Comparison of ENCODE assay signal across 1 cellular context in genomic region chr1:234601217-234602017, GRCh38.
TF ChIP-seq lines count a peak whose summit lies in the region.

No MANE protein-coding gene starts in this region.

TF ChIP-seq in HepG2, 621 proteins besides CTCF, POLR2A, EP300 and RAD21 (continued from another document and continues in another):
- TF ChIP-seq, protein P1, sequence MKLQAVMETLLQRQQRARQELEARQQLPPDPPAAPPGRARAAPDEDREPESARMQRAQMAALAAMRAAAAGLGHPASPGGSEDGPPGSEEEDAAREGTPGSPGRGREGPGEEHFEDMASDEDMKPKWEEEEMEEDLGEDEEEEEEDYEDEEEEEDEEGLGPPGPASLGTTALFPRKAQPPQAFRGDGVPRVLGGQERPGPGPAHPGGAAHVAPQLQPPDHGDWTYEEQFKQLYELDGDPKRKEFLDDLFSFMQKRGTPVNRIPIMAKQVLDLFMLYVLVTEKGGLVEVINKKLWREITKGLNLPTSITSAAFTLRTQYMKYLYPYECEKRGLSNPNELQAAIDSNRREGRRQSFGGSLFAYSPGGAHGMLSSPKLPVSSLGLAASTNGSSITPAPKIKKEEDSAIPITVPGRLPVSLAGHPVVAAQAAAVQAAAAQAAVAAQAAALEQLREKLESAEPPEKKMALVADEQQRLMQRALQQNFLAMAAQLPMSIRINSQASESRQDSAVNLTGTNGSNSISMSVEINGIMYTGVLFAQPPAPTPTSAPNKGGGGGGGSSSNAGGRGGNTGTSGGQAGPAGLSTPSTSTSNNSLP (IDR thresholded peaks at IDR 0.05; ENCODE audit: low read depth, low read length), result no peak
- no peak for TF ChIP-seq ZNF512B (CRISPR knock-in tag; IDR thresholded peaks at IDR 0.05; ENCODE audit: borderline replicate concordance)
- no peak for TF ChIP-seq NFE2L2 (IDR thresholded peaks at IDR 0.05; ENCODE audit: low read length)
- no peak for TF ChIP-seq ATF2 (CRISPR knock-in tag; IDR thresholded peaks at IDR 0.05)
- no peak for TF ChIP-seq ZNF280B (CRISPR knock-in tag; IDR thresholded peaks at IDR 0.05; ENCODE audit: borderline replicate concordance)
- TF ChIP-seq NCOA5 (CRISPR knock-in tag; IDR thresholded peaks at IDR 0.05), result no peak
- no peak for TF ChIP-seq TSC22D2 (CRISPR knock-in tag; IDR thresholded peaks at IDR 0.05; ENCODE audit: borderline replicate concordance)
- TF ChIP-seq ZNF275 (CRISPR knock-in tag; IDR thresholded peaks at IDR 0.05; ENCODE audit: borderline replicate concordance), result no peak
- no peak for TF ChIP-seq FOXO1 (CRISPR knock-in tag; IDR thresholded peaks at IDR 0.05)
- TF ChIP-seq HMG20A (CRISPR knock-in tag; IDR thresholded peaks at IDR 0.05; ENCODE audit: borderline replicate concordance), result peak; percentile 29; the same call in 1 of the 2 replicates
- TF ChIP-seq, protein P2, sequence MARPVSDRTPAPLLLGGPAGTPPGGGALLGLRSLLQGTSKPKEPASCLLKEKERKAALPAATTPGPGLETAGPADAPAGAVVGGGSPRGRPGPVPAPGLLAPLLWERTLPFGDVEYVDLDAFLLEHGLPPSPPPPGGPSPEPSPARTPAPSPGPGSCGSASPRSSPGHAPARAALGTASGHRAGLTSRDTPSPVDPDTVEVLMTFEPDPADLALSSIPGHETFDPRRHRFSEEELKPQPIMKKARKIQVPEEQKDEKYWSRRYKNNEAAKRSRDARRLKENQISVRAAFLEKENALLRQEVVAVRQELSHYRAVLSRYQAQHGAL (CRISPR knock-in tag; IDR thresholded peaks at IDR 0.05; ENCODE audit: not compliant biosample characterization), result no peak
- peak; percentile 15; the same call in 1 of the 2 replicates for TF ChIP-seq SMC3 (IDR thresholded peaks at IDR 0.05; ENCODE audit: low read length)
- TF ChIP-seq, protein P3, sequence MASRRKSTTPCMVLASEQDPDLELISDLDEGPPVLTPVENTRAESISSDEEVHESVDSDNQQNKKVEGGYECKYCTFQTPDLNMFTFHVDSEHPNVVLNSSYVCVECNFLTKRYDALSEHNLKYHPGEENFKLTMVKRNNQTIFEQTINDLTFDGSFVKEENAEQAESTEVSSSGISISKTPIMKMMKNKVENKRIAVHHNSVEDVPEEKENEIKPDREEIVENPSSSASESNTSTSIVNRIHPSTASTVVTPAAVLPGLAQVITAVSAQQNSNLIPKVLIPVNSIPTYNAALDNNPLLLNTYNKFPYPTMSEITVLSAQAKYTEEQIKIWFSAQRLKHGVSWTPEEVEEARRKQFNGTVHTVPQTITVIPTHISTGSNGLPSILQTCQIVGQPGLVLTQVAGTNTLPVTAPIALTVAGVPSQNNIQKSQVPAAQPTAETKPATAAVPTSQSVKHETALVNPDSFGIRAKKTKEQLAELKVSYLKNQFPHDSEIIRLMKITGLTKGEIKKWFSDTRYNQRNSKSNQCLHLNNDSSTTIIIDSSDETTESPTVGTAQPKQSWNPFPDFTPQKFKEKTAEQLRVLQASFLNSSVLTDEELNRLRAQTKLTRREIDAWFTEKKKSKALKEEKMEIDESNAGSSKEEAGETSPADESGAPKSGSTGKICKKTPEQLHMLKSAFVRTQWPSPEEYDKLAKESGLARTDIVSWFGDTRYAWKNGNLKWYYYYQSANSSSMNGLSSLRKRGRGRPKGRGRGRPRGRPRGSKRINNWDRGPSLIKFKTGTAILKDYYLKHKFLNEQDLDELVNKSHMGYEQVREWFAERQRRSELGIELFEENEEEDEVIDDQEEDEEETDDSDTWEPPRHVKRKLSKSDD (CRISPR knock-in tag; IDR thresholded peaks at IDR 0.05; ENCODE audit: low read depth), result no peak
- no peak for TF ChIP-seq ZNF333 (CRISPR knock-in tag; IDR thresholded peaks at IDR 0.05; ENCODE audit: borderline replicate concordance)
- no peak for TF ChIP-seq SOX6 (IDR thresholded peaks at IDR 0.05)
- TF ChIP-seq SOX6 (CRISPR knock-in tag; IDR thresholded peaks at IDR 0.05), result 0 out of 2 replicates have a peak, but pooled peaks have one; percentile 12
- no peak for TF ChIP-seq HOXD1 (CRISPR knock-in tag; IDR thresholded peaks at IDR 0.05)
- no peak for TF ChIP-seq ZNF552 (CRISPR knock-in tag; IDR thresholded peaks at IDR 0.05; ENCODE audit: borderline replicate concordance)
- no peak for TF ChIP-seq JUND (CRISPR knock-in tag; IDR thresholded peaks at IDR 0.05)
- no peak for TF ChIP-seq USF2 (IDR thresholded peaks at IDR 0.05; ENCODE audit: low read depth, low read length)
- no peak for TF ChIP-seq USF2 (CRISPR knock-in tag; IDR thresholded peaks at IDR 0.05; ENCODE audit: borderline replicate concordance)
- no peak for TF ChIP-seq ATAD3A (CRISPR knock-in tag; IDR thresholded peaks at IDR 0.05)
- TF ChIP-seq TBL1XR1 (IDR thresholded peaks at IDR 0.05; ENCODE audit: borderline replicate concordance, low read length, partially characterized antibody), result no peak
- TF ChIP-seq IRF2 (CRISPR knock-in tag; IDR thresholded peaks at IDR 0.05), result no peak
- no peak for TF ChIP-seq ZNF354B (CRISPR knock-in tag; IDR thresholded peaks at IDR 0.05)
- TF ChIP-seq, protein P4, sequence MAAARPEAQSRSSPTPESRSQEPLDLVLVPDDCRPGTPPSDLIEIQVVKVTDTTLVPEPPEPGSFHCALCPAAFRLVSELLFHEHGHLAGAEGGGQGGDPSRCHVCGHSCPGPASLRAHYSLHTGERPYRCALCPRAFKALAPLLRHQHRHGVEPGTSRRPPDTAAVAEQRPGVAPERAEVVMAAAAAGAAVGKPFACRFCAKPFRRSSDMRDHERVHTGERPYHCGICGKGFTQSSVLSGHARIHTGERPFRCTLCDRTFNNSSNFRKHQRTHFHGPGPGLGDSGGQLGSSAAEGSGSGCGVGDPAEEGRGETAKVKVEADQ (CRISPR knock-in tag; IDR thresholded peaks at IDR 0.05; ENCODE audit: borderline replicate concordance), result no peak
- 0 out of 4 replicates have a peak, but pooled peaks of 1 of the 2 experiments have one; percentile 17 for TF ChIP-seq ATF4 (CRISPR knock-in tag; IDR thresholded peaks at IDR 0.05)
- TF ChIP-seq HHEX (CRISPR knock-in tag; IDR thresholded peaks at IDR 0.05), result no peak
- no peak for TF ChIP-seq PAX8 (CRISPR knock-in tag; IDR thresholded peaks at IDR 0.05; ENCODE audit: borderline replicate concordance)
- no peak for TF ChIP-seq THYN1 (CRISPR knock-in tag; IDR thresholded peaks at IDR 0.05; ENCODE audit: borderline replicate concordance, low read depth)
- no peak for TF ChIP-seq ZNF619 (CRISPR knock-in tag; IDR thresholded peaks at IDR 0.05)
- TF ChIP-seq, protein P5, sequence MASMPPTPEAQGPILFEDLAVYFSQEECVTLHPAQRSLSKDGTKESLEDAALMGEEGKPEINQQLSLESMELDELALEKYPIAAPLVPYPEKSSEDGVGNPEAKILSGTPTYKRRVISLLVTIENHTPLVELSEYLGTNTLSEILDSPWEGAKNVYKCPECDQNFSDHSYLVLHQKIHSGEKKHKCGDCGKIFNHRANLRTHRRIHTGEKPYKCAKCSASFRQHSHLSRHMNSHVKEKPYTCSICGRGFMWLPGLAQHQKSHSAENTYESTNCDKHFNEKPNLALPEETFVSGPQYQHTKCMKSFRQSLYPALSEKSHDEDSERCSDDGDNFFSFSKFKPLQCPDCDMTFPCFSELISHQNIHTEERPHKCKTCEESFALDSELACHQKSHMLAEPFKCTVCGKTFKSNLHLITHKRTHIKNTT (CRISPR knock-in tag; IDR thresholded peaks at IDR 0.05), result no peak
- TF ChIP-seq TAF1 (CRISPR knock-in tag; IDR thresholded peaks at IDR 0.05), result no peak
- TF ChIP-seq, protein P6, sequence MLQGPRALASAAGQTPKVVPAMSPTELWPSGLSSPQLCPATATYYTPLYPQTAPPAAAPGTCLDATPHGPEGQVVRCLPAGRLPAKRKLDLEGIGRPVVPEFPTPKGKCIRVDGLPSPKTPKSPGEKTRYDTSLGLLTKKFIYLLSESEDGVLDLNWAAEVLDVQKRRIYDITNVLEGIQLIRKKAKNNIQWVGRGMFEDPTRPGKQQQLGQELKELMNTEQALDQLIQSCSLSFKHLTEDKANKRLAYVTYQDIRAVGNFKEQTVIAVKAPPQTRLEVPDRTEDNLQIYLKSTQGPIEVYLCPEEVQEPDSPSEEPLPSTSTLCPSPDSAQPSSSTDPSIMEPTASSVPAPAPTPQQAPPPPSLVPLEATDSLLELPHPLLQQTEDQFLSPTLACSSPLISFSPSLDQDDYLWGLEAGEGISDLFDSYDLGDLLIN (CRISPR knock-in tag; IDR thresholded peaks at IDR 0.05; ENCODE audit: borderline replicate concordance), result no peak
- no peak for TF ChIP-seq HMG20B (CRISPR knock-in tag; conservative IDR thresholded peaks at IDR 0.05)
- TF ChIP-seq HDAC2 (CRISPR knock-in tag; IDR thresholded peaks at IDR 0.05), result 0 out of 2 replicates have a peak, but pooled peaks have one; percentile 31
- TF ChIP-seq SMARCC2 (IDR thresholded peaks at IDR 0.05), result no peak
- no peak for TF ChIP-seq ZNF710 (CRISPR knock-in tag; IDR thresholded peaks at IDR 0.05; ENCODE audit: borderline replicate concordance)
- no peak for TF ChIP-seq PLRG1 (conservative IDR thresholded peaks at IDR 0.05)
